1 cellular context compared by ENCODE assay signal in genomic region chr1:228836954-228837481, GRCh38.
TF ChIP-seq lines count a peak whose summit lies in the region.

No MANE protein-coding gene starts in this region.

TF ChIP-seq in GM23338, 12 proteins besides CTCF, POLR2A, EP300 and RAD21 (continued from another document):
- TF ChIP-seq, protein P1, sequence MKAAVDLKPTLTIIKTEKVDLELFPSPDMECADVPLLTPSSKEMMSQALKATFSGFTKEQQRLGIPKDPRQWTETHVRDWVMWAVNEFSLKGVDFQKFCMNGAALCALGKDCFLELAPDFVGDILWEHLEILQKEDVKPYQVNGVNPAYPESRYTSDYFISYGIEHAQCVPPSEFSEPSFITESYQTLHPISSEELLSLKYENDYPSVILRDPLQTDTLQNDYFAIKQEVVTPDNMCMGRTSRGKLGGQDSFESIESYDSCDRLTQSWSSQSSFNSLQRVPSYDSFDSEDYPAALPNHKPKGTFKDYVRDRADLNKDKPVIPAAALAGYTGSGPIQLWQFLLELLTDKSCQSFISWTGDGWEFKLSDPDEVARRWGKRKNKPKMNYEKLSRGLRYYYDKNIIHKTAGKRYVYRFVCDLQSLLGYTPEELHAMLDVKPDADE (IDR thresholded peaks at IDR 0.05), result no peak
- no peak for TF ChIP-seq EZH2 (IDR thresholded peaks at IDR 0.05; ENCODE audit: low read depth, unreplicated experiment)
- TF ChIP-seq ZNF331 (CRISPR knock-in tag; IDR thresholded peaks at IDR 0.05; ENCODE audit: low read depth), result no peak
- no peak for TF ChIP-seq CREB1 (CRISPR knock-in tag; IDR thresholded peaks at IDR 0.05; ENCODE audit: low read depth)
- no peak for TF ChIP-seq REST (IDR thresholded peaks at IDR 0.05; ENCODE audit: unreplicated experiment)
- TF ChIP-seq JUNB (IDR thresholded peaks at IDR 0.05; ENCODE audit: unreplicated experiment), result no peak
- TF ChIP-seq STAT1 (IDR thresholded peaks at IDR 0.05; ENCODE audit: unreplicated experiment), result no peak
- no peak for TF ChIP-seq NANOG (IDR thresholded peaks at IDR 0.05; ENCODE audit: borderline replicate concordance)
- TF ChIP-seq, protein P2, sequence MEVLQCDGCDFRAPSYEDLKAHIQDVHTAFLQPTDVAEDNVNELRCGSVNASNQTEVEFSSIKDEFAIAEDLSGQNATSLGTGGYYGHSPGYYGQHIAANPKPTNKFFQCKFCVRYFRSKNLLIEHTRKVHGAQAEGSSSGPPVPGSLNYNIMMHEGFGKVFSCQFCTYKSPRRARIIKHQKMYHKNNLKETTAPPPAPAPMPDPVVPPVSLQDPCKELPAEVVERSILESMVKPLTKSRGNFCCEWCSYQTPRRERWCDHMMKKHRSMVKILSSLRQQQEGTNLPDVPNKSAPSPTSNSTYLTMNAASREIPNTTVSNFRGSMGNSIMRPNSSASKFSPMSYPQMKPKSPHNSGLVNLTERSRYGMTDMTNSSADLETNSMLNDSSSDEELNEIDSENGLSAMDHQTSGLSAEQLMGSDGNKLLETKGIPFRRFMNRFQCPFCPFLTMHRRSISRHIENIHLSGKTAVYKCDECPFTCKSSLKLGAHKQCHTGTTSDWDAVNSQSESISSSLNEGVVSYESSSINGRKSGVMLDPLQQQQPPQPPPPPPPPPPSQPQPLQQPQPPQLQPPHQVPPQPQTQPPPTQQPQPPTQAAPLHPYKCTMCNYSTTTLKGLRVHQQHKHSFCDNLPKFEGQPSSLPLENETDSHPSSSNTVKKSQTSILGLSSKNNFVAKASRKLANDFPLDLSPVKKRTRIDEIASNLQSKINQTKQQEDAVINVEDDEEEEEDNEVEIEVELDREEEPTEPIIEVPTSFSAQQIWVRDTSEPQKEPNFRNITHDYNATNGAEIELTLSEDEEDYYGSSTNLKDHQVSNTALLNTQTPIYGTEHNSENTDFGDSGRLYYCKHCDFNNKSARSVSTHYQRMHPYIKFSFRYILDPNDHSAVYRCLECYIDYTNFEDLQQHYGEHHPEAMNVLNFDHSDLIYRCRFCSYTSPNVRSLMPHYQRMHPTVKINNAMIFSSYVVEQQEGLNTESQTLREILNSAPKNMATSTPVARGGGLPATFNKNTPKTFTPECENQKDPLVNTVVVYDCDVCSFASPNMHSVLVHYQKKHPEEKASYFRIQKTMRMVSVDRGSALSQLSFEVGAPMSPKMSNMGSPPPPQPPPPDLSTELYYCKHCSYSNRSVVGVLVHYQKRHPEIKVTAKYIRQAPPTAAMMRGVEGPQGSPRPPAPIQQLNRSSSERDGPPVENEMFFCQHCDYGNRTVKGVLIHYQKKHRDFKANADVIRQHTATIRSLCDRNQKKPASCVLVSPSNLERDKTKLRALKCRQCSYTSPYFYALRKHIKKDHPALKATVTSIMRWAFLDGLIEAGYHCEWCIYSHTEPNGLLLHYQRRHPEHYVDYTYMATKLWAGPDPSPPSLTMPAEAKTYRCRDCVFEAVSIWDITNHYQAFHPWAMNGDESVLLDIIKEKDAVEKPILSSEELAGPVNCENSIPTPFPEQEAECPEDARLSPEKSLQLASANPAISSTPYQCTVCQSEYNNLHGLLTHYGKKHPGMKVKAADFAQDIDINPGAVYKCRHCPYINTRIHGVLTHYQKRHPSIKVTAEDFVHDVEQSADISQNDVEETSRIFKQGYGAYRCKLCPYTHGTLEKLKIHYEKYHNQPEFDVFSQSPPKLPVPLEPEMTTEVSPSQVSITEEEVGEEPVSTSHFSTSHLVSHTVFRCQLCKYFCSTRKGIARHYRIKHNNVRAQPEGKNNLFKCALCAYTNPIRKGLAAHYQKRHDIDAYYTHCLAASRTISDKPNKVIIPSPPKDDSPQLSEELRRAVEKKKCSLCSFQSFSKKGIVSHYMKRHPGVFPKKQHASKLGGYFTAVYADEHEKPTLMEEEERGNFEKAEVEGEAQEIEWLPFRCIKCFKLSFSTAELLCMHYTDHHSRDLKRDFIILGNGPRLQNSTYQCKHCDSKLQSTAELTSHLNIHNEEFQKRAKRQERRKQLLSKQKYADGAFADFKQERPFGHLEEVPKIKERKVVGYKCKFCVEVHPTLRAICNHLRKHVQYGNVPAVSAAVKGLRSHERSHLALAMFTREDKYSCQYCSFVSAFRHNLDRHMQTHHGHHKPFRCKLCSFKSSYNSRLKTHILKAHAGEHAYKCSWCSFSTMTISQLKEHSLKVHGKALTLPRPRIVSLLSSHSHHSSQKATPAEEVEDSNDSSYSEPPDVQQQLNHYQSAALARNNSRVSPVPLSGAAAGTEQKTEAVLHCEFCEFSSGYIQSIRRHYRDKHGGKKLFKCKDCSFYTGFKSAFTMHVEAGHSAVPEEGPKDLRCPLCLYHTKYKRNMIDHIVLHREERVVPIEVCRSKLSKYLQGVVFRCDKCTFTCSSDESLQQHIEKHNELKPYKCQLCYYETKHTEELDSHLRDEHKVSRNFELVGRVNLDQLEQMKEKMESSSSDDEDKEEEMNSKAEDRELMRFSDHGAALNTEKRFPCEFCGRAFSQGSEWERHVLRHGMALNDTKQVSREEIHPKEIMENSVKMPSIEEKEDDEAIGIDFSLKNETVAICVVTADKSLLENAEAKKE (CRISPR knock-in tag; IDR thresholded peaks at IDR 0.05), result no peak
TF ChIP-seq in GM23338: peak in this region for 0.
